20 cellular contexts compared by ENCODE assay signal in the genomic region with DNA sequence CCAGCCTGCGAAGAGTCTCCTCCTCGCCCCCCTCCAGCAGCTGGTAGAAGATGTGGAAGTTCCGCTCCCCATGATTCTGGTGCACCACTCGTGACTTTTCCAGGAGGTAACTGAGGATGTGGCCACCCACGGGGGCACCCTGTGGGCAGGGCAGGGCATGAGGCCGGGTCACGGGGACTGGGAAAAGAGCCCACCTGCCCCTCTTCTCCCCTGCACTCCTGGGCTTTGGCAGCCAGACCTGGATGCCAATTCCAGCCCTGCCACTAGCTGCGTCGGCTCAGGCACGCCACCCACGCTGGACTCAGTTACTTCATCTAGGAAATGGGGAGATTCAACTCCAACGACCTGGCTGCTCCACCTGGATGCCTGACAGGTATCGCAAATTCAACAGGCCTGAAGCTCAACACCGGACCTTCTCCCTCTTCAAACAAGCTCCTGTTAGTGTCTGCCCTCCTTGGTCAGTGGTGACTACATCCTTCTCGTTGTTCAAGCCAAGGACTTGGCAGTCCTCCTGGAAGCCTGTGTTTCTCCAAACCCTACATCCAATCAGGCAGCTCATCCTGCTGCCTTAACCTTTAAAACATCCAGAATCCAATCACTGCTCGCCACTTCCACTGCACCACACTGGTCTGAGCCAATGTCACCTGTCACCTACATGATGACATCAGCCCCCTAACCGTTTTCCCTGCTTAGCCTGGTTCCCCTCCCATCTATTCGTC. TPM values are rescaled to one million over a fixed set of nuclear protein-coding genes. Genes with fewer than 3 reads are reported as not detected.
A peak's percentile ranks its signal among the peaks of the same experiment; 100 is the strongest.
DNase-seq lines count a peak whose midpoint lies in the region; ATAC-seq, FAIRE-seq and TF ChIP-seq lines count a peak whose summit lies in the region.
"Had no signal": no experiment of that assay in that cellular context is flagged by ENCODE, and none has a peak within 500 bp of the region (broad histone marks: within the 10 kb centered on the region; RNA-seq: fewer than 3 reads in every experiment).

No MANE protein-coding gene starts in this region.

- H3K27ac ChIP-seq in GM23248 (no peak overlapping the region), K562 (ENCODE audit: extremely low read depth, low read depth, low read length) (no peak overlapping the region), gastrocnemius medialis (no peak overlapping the region)
- H3K27ac ChIP-seq in CD4-positive, alpha-beta T cell (ENCODE audit: low read depth, low read length): no peak overlapping the region
- H3K27ac ChIP-seq: hepatocyte, lower lobe of right lung had no signal

- intact Hi-C loops in K562 (cut with micrococcal nuclease): no loop called here
- intact Hi-C loops in gastrocnemius medialis (cut with DNase I; ENCODE audit: low total_unique reads): no loop called here
- intact Hi-C loops in CD4-positive, alpha-beta T cell (cut with DNase I, micrococcal nuclease): loop anchor here in 1 of 2 experiments (2.0 kb wide), 1 partner anchor 14 kb away; no protein-coding TSS in a partner anchor

- peaks cover 64% of the 10 kb centered on the region for H3K4me1 Mint-ChIP-seq in nephron progenitor cell
- H3K4me1 Mint-ChIP-seq in CD4-positive, alpha-beta T cell (ENCODE audit: low read depth): peaks cover 10% of the 10 kb centered on the region

- H3K79me2 ChIP-seq in GM23248 (ENCODE audit: insufficient read depth) (peaks cover 49% of the 10 kb centered on the region), K562 (ENCODE audit: control insufficient read depth, insufficient read depth, low read length) (peaks cover 7% of the 10 kb centered on the region; the same call in 2 of the 3 replicates)

- H3K9ac ChIP-seq in GM23248: no peak overlapping the region
- no peak overlapping the region for H3K9ac ChIP-seq in K562 (ENCODE audit: insufficient read depth in 1 of 2, low read depth in 2 of 2, low read length in 2 of 2)

- no peaks in the 10 kb centered on the region for H4K20me1 ChIP-seq in GM23248 (ENCODE audit: insufficient read depth)
- no peaks in the 10 kb centered on the region for H4K20me1 ChIP-seq in K562 (replicated peaks; ENCODE audit: control insufficient read depth, insufficient read depth, low read length)

- POLR2A ChIA-PET in K562 (lab: Yijun Ruan, JAX): interaction anchor here (0.9 to 1.1 kb wide), 2 partner anchors 10 to 17 kb away, joined by 3 read pairs; no protein-coding TSS in a partner anchor
- POLR2A ChIA-PET in CD4-positive, alpha-beta T cell (lab: Charles Lee): interaction anchor here (0.6 to 1.2 kb wide), 2 partner anchors 35 to 120 kb away, joined by 3 to 4 read pairs; partner anchors contain the start of gene INPP5K

- no peak for TF ChIP-seq RAD21 in K562 (CRISPR knock-in tag; conservative IDR thresholded peaks at IDR 0.05 in 1 of 2, IDR thresholded peaks at IDR 0.05 in 1 of 2)

- no peak overlapping the region for H3K4me3 Mint-ChIP-seq in nephron progenitor cell
- H3K4me3 Mint-ChIP-seq in CD4-positive, alpha-beta T cell: no peak overlapping the region
- H3K4me3 Mint-ChIP-seq: activated CD4-positive, alpha-beta T cell treated with anti-CD3 and anti-CD28 coated beads, Interleukin-2, amount 10 ng/mL, durations not matched to agents 24 days and 14 days; T-cell had no signal

- H3K9me2 ChIP-seq in GM23248 (ENCODE audit: insufficient read depth): no peaks in the 10 kb centered on the region

- H3K4me3 ChIP-seq in GM23248: no peak overlapping the region
- H3K4me3 ChIP-seq in K562: no peak overlapping the region
- H3K4me3 ChIP-seq in gastrocnemius medialis: no peak overlapping the region
- H3K4me3 ChIP-seq: hepatocyte, lower lobe of right lung had no signal

- FAIRE-seq in K562 (lab: Jason Lieb, UNC): no peak
- FAIRE-seq: urothelium cell line had no signal

- CTCF ChIA-PET in K562 (lab: Yijun Ruan, JAX; ENCODE audit: low intra/inter-chr PET ratio): no interaction called here
- CTCF ChIA-PET in CD4-positive, alpha-beta T cell (lab: Charles Lee): no interaction called here

- no peak for TF ChIP-seq EP300 in K562 (IDR thresholded peaks at IDR 0.05; ENCODE audit: low read length)

- no TSS peak for BruUV-seq in K562 (replicated peaks; lab: Mats Ljungman, UMichigan)

- DNase-seq in AG08396 (ENCODE audit: low spot score): peak; percentile 80
- DNase-seq in GM23248: peak; percentile 77
- DNase-seq in K562 (ENCODE audit: extremely low read depth in 1 of 4, low spot score in 3 of 4): no peak
- no peak for DNase-seq in nephron progenitor cell
- no peak for DNase-seq in gastrocnemius medialis
- DNase-seq in CD4-positive, alpha-beta T cell: no peak
- DNase-seq in NCI-H2029 (lab: John Stamatoyannopoulos, UW): no peak
- DNase-seq: activated CD4-positive, alpha-beta T cell treated with anti-CD3 and anti-CD28 coated beads, Interleukin-2, amount 10 ng/mL, durations not matched to agents 24 days and 14 days; caudate nucleus; DMS53; erythroblast; islet precursor cell; lower lobe of right lung; NCI-H1417; NCI-H524; stimulated activated naive CD4-positive, alpha-beta T cell treated with Interleukin-2 at 50 U/mL for 16 hours; T-cell had no signal

- peak overlapping the region; percentile 18 for H3K27ac Mint-ChIP-seq in nephron progenitor cell
- H3K27ac Mint-ChIP-seq in CD4-positive, alpha-beta T cell: no peak overlapping the region
- H3K27ac Mint-ChIP-seq: activated CD4-positive, alpha-beta T cell treated with anti-CD3 and anti-CD28 coated beads, Interleukin-2, amount 10 ng/mL, durations not matched to agents 24 days and 14 days had no signal

- H2AFZ ChIP-seq in GM23248: no peak overlapping the region
- H2AFZ ChIP-seq in K562 (ENCODE audit: low read depth, low read length): no peak overlapping the region
- H2AFZ ChIP-seq: hepatocyte had no signal

- no peaks in the 10 kb centered on the region for H3K9me3 Mint-ChIP-seq in nephron progenitor cell
- H3K9me3 Mint-ChIP-seq in CD4-positive, alpha-beta T cell: no peaks in the 10 kb centered on the region
- H3K9me3 Mint-ChIP-seq: activated CD4-positive, alpha-beta T cell treated with anti-CD3 and anti-CD28 coated beads, Interleukin-2, amount 10 ng/mL, durations not matched to agents 24 days and 14 days; T-cell had no signal

- H3K36me3 Mint-ChIP-seq in nephron progenitor cell (ENCODE audit: low read depth): peaks cover 15% of the 10 kb centered on the region
- no peaks in the 10 kb centered on the region for H3K36me3 Mint-ChIP-seq in CD4-positive, alpha-beta T cell (ENCODE audit: low read depth)

- TF ChIP-seq CTCF in K562 (IDR thresholded peaks at IDR 0.05 in 2 of 3, conservative IDR thresholded peaks at IDR 0.05 in 1 of 3; ENCODE audit: insufficient read depth in 2 of 3, low read depth in 1 of 3, low read length in 3 of 3) (no peak), nephron progenitor cell (IDR thresholded peaks at IDR 0.05) (no peak), gastrocnemius medialis (IDR thresholded peaks at IDR 0.05 in 4 of 5, conservative IDR thresholded peaks at IDR 0.05 in 1 of 5) (no peak)
- no peak for TF ChIP-seq CTCF in CD4-positive, alpha-beta T cell (IDR thresholded peaks at IDR 0.05)

- 0 out of 2 replicates have a peak, but pooled peaks cover 9% of the 10 kb centered on the region for H3F3A ChIP-seq in GM23248 (ENCODE audit: insufficient read depth)

- H3K36me3 ChIP-seq in GM23248 (ENCODE audit: low read depth) (peaks cover 31% of the 10 kb centered on the region; the same call in 1 of the 2 replicates), K562 (ENCODE audit: control insufficient read depth, insufficient read depth, low read length) (peaks cover 30% of the 10 kb centered on the region; the same call in 1 of the 3 replicates), gastrocnemius medialis (peaks cover 0 to 28% of the 10 kb centered on the region in 2 donors)

- H3K27me3 Mint-ChIP-seq in nephron progenitor cell (ENCODE audit: low read depth, poor library complexity): peaks cover 6% of the 10 kb centered on the region
- H3K27me3 Mint-ChIP-seq in CD4-positive, alpha-beta T cell: no peaks in the 10 kb centered on the region
- H3K27me3 Mint-ChIP-seq: activated CD4-positive, alpha-beta T cell treated with anti-CD3 and anti-CD28 coated beads, Interleukin-2, amount 10 ng/mL, durations not matched to agents 24 days and 14 days; T-cell had no signal

- H3K9me3 ChIP-seq in GM23248 (ENCODE audit: low read depth) (no peaks in the 10 kb centered on the region), K562 (replicated peaks; ENCODE audit: control insufficient read depth, insufficient read depth, low read depth, low read length) (no peaks in the 10 kb centered on the region), gastrocnemius medialis (no peaks in the 10 kb centered on the region)
- no peaks in the 10 kb centered on the region for H3K9me3 ChIP-seq in CD4-positive, alpha-beta T cell (ENCODE audit: control insufficient read depth, low read length)
- H3K9me3 ChIP-seq: lower lobe of right lung had no signal

- 79 to 80% methylated on average over 17 to 18 of the region's 18 CpGs for WGBS in GM23248 (ENCODE audit: low coverage in 1 of 2, low lambda C conversion rate in 2 of 2, missing lambda C conversion rate in 2 of 2), 2 experiments
- 69% methylated on average over 7 of the region's 18 CpGs for whole genome bisulfite sequencing in K562 (ENCODE audit: insufficient coverage, low coverage, missing lambda C conversion rate)

- H3K4me1 ChIP-seq in GM23248 (ENCODE audit: insufficient read depth): no peaks in the 10 kb centered on the region
- H3K4me1 ChIP-seq in K562 (replicated peaks in 1 of 2; ENCODE audit: control insufficient read depth in 2 of 2, insufficient read depth in 2 of 2, low read length in 2 of 2): peaks cover 6 to 27% of the 10 kb centered on the region in 2 experiments; a peak in 4 of 5 replicates
- peaks cover 8 to 15% of the 10 kb centered on the region in 2 donors for H3K4me1 ChIP-seq in gastrocnemius medialis

- in situ Hi-C loops in GM23248 (cut with MboI): no loop called here
- in situ Hi-C loops in K562 (cut with MboI): no loop called here
- in situ Hi-C loops in gastrocnemius medialis (cut with MboI; ENCODE audit: low sequenced_read_pairs in 4 of 4): no loop called here

- H3K9me1 ChIP-seq in K562 (ENCODE audit: control insufficient read depth, insufficient read depth, low read length): no peaks in the 10 kb centered on the region

- no peaks in the 10 kb centered on the region for H3K27me3 ChIP-seq in GM23248 (replicated peaks; ENCODE audit: insufficient read depth)
- H3K27me3 ChIP-seq in K562 (ENCODE audit: control insufficient read depth in 2 of 2, insufficient read depth in 2 of 2, low read length in 2 of 2): no peaks in the 10 kb centered on the region
- H3K27me3 ChIP-seq in gastrocnemius medialis: no peaks in the 10 kb centered on the region
- H3K27me3 ChIP-seq in CD4-positive, alpha-beta T cell (ENCODE audit: control insufficient read depth, insufficient read depth, low read length): no peaks in the 10 kb centered on the region
- H3K27me3 ChIP-seq: hepatocyte had no signal

- H3K4me2 ChIP-seq in GM23248 (ENCODE audit: unreplicated experiment): no peak overlapping the region
- no peak overlapping the region for H3K4me2 ChIP-seq in K562 (ENCODE audit: insufficient read depth, low read length)
- H3K4me2 ChIP-seq: hepatocyte had no signal

- ATAC-seq in K562 (no peak), HG03135 (IDR thresholded peaks at IDR 0.05; ENCODE audit: unreplicated experiment) (no peak), gastrocnemius medialis (no peak)
- ATAC-seq in CD4-positive, alpha-beta T cell (ENCODE audit: poor library complexity): no peak
- ATAC-seq: lower lobe of right lung, T-cell had no signal

- no peak for TF ChIP-seq POLR2A in K562 (conservative IDR thresholded peaks at IDR 0.05)
- no peak for TF ChIP-seq POLR2A in gastrocnemius medialis (IDR thresholded peaks at IDR 0.05)

RNA-seq across cellular contexts. Expression of gene MYO1C, which starts 11.6 kb away (rescaled TPM):
- total RNA-seq in GM23248 (2014; rRNA removed; shearing (Covaris generic)): 206 and 218 TPM in 2 replicates
- polyA plus RNA-seq in GM23248 (2016; fragmentation: Nextera tagmentation; extraction: Ambion mirVana): 196 and 197 TPM in 2 replicates
- total RNA-seq in K562 (2011; cell fraction: chromatin; rRNA removed; ENCODE audit: low replicate concordance): 62.3 and 168 TPM in 2 replicates
- total RNA-seq in K562 (2011; cell fraction: nucleolus; rRNA removed): 61.3 and 72.2 TPM in 2 replicates
- total RNA-seq in K562 (2011; cell fraction: nucleoplasm; rRNA removed): 63.9 and 80.0 TPM in 2 replicates
- 11.6 and 16.2 TPM in 2 replicates for total RNA-seq in K562 (2014; rRNA removed)
- total RNA-seq in K562 (2014; rRNA removed; fragmentation: Illumina TruSeq; extraction: Trizol): 5.1 and 9.1 TPM in 2 replicates
- 9.3 and 11.6 TPM in 2 replicates for total RNA-seq in K562 (2015; rRNA removed; fragmentation: Illumina TruSeq; extraction: Trizol)
- total RNA-seq in K562 (2021): 31.4 and 32.5 TPM in 2 replicates
- 14.8 and 19.1 TPM in 2 replicates for polyA plus RNA-seq in K562 (2011; rRNA removed)
- 10.3 and 16.8 TPM in 2 replicates for polyA plus RNA-seq in K562 (2011; cell fraction: cytosol; rRNA removed)
- polyA plus RNA-seq in K562 (2011; cell fraction: nucleus; rRNA removed): 42.0 and 49.2 TPM in 2 replicates
- polyA plus RNA-seq in K562 (2012): 20.0 and 32.7 TPM in 2 replicates
- polyA plus RNA-seq in K562 (2014; fragmentation: Illumina TruSeq; extraction: Trizol): 16.4 and 20.3 TPM in 2 replicates
- under 1 TPM; 0.46 to 0.78 TPM for polyA plus RNA-seq in K562 (2014; fragmentation: Nextera tagmentation; extraction: Ambion mirVana)
- 12.7 and 16.6 TPM in 2 replicates for polyA plus RNA-seq in K562 (2014; rRNA removed)
- 29.7 and 38.7 TPM in 2 replicates for polyA minus RNA-seq in K562 (2011; rRNA and poly(A)+ RNA removed)
- polyA minus RNA-seq in K562 (2011; cell fraction: cytosol; rRNA and poly(A)+ RNA removed): 24.1 and 28.1 TPM in 2 replicates
- 19.0 and 27.8 TPM in 2 replicates for polyA minus RNA-seq in K562 (2011; cell fraction: nucleus; rRNA and poly(A)+ RNA removed)
- total RNA-seq in gastrocnemius medialis: 10 to 100 TPM; 24.8 to 76.6 (median 58.6) TPM
- 10 to 100 TPM; 21.0 to 24.7 TPM for total RNA-seq in CD4-positive, alpha-beta T cell

RNA-seq across cellular contexts. Expression of gene CRK, which starts 24.9 kb away (rescaled TPM):
- total RNA-seq in GM23248 (2014; rRNA removed; shearing (Covaris generic)): 113 and 117 TPM in 2 replicates
- polyA plus RNA-seq in GM23248 (2016; fragmentation: Nextera tagmentation; extraction: Ambion mirVana) (86.0 and 93.6 TPM in 2 replicates), K562 (2011; rRNA removed) (32.0 and 40.2 TPM in 2 replicates), K562 (2014; fragmentation: Illumina TruSeq; extraction: Trizol) (26.5 and 27.3 TPM in 2 replicates), K562 (2014; fragmentation: Nextera tagmentation; extraction: Ambion mirVana) (10 to 100 TPM; 13.1 to 17.7 TPM), K562 (2014; rRNA removed) (24.3 and 26.1 TPM in 2 replicates)
- total RNA-seq in K562 (2011; cell fraction: chromatin; rRNA removed; ENCODE audit: low replicate concordance): 33.0 TPM in 2 replicates
- total RNA-seq in K562 (2011; cell fraction: nucleolus; rRNA removed): 17.5 and 19.2 TPM in 2 replicates
- total RNA-seq in K562 (2011; cell fraction: nucleoplasm; rRNA removed): 28.4 and 41.1 TPM in 2 replicates
- total RNA-seq in K562 (2014; rRNA removed) (23.2 and 24.7 TPM in 2 replicates), K562 (2014; rRNA removed; fragmentation: Illumina TruSeq; extraction: Trizol) (30.0 and 31.2 TPM in 2 replicates), K562 (2015; rRNA removed; fragmentation: Illumina TruSeq; extraction: Trizol) (29.2 and 30.2 TPM in 2 replicates), K562 (2021) (22.1 and 23.9 TPM in 2 replicates), gastrocnemius medialis (10 to 100 TPM; 48.6 to 64.6 (median 56.7) TPM)
- polyA plus RNA-seq in K562 (2011; cell fraction: cytosol; rRNA removed): 18.8 and 29.0 TPM in 2 replicates
- 5.0 and 5.4 TPM in 2 replicates for polyA plus RNA-seq in K562 (2011; cell fraction: nucleus; rRNA removed)
- 14.3 and 18.9 TPM in 2 replicates for polyA plus RNA-seq in K562 (2012)
- 46.6 and 50.1 TPM in 2 replicates for polyA minus RNA-seq in K562 (2011; rRNA and poly(A)+ RNA removed)
- polyA minus RNA-seq in K562 (2011; cell fraction: cytosol; rRNA and poly(A)+ RNA removed): 17.0 and 17.5 TPM in 2 replicates
- polyA minus RNA-seq in K562 (2011; cell fraction: nucleus; rRNA and poly(A)+ RNA removed): 4.3 and 5.8 TPM in 2 replicates
- total RNA-seq in CD4-positive, alpha-beta T cell: 10 to 100 TPM; 13.6 to 14.5 TPM

RNA-seq across cellular contexts. Expression of gene INPP5K, which starts 35.5 kb away (rescaled TPM):
- total RNA-seq in GM23248 (2014; rRNA removed; shearing (Covaris generic)): 42.3 and 57.8 TPM in 2 replicates
- polyA plus RNA-seq in GM23248 (2016; fragmentation: Nextera tagmentation; extraction: Ambion mirVana): 36.1 and 37.5 TPM in 2 replicates
- total RNA-seq in K562 (2011; cell fraction: chromatin; rRNA removed; ENCODE audit: low replicate concordance): 20.1 and 48.1 TPM in 2 replicates
- total RNA-seq in K562 (2011; cell fraction: nucleolus; rRNA removed): 28.3 and 32.5 TPM in 2 replicates
- total RNA-seq in K562 (2011; cell fraction: nucleoplasm; rRNA removed): 18.3 and 29.5 TPM in 2 replicates
- 15.1 and 23.3 TPM in 2 replicates for total RNA-seq in K562 (2014; rRNA removed)
- total RNA-seq in K562 (2014; rRNA removed; fragmentation: Illumina TruSeq; extraction: Trizol): 6.0 and 7.2 TPM in 2 replicates
- total RNA-seq in K562 (2015; rRNA removed; fragmentation: Illumina TruSeq; extraction: Trizol): 5.5 and 7.4 TPM in 2 replicates
- total RNA-seq in K562 (2021): 11.8 and 13.7 TPM in 2 replicates
- polyA plus RNA-seq in K562 (2011; rRNA removed): 12.1 and 12.4 TPM in 2 replicates
- polyA plus RNA-seq in K562 (2011; cell fraction: cytosol; rRNA removed): 13.8 and 18.3 TPM in 2 replicates
- 17.2 and 21.3 TPM in 2 replicates for polyA plus RNA-seq in K562 (2011; cell fraction: nucleus; rRNA removed)
- 14.0 and 20.7 TPM in 2 replicates for polyA plus RNA-seq in K562 (2012)
- polyA plus RNA-seq in K562 (2014; fragmentation: Illumina TruSeq; extraction: Trizol): 10.1 and 10.2 TPM in 2 replicates
- 1 to 10 TPM in 1 of 2 experiments, under 1 TPM in 1; 0.63 to 1.0 TPM for polyA plus RNA-seq in K562 (2014; fragmentation: Nextera tagmentation; extraction: Ambion mirVana)
- polyA plus RNA-seq in K562 (2014; rRNA removed): 12.2 and 12.9 TPM in 2 replicates
- polyA minus RNA-seq in K562 (2011; rRNA and poly(A)+ RNA removed): 10.6 and 16.2 TPM in 2 replicates
- 10.8 and 16.8 TPM in 2 replicates for polyA minus RNA-seq in K562 (2011; cell fraction: cytosol; rRNA and poly(A)+ RNA removed)
- 11.6 and 12.9 TPM in 2 replicates for polyA minus RNA-seq in K562 (2011; cell fraction: nucleus; rRNA and poly(A)+ RNA removed)
- total RNA-seq in gastrocnemius medialis: 100 to 1,000 TPM; 102 to 196 (median 114) TPM
- total RNA-seq in CD4-positive, alpha-beta T cell: 100 to 1,000 TPM; 199 to 207 TPM

Comparison
In these comparisons a context has a peak if more than half of its experiments do, and no peak if none do; other contexts are left out.
1. DNase-seq: peak in AG08396 (single experiment) and GM23248 (single experiment); none in K562 (0 of 4), nephron progenitor cell (single experiment), gastrocnemius medialis (0 of 2), CD4-positive, alpha-beta T cell (0 of 10) and NCI-H2029 (single experiment).